ENCODE assay signal across 10 cellular contexts in the genomic region with DNA sequence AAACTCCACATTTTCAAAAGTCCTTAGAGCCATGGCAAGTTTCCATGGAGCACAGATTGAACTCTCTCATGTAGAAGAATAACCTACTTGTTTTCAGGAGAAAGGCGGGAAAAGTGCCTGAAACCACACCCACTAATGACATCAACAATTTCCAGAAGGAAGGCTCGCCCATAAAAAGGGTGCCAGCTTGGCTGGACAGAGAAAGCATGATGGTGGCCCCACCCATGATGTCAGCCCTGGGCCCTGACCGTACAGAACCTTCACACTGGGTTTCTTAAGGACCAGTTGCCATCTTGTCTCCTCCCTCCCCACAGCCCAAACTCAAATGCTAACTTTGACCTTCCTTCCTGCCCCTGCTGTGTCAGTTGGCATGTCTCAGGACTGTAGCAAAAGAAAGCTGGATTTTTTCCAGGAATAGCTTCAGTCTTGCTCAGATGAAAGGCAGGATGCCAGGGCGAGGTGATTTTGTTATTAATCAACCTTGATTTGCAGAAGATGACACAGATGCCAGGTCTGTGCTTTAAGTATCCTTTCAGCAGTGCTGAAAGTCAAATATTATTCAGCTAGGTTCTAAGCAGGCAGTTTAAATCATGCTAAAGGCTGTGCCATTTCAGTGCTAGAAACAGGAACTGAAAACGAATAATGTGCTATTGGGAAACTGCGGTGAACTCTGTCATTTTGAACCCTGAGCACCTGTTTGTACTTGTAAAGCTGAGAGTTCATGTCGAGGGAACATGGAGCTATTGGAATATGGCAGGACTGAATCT.
A peak's percentile ranks its signal among the peaks of the same experiment; 100 is the strongest.
DNase-seq lines count a peak whose midpoint lies in the region; ATAC-seq and TF ChIP-seq lines count a peak whose summit lies in the region.
"Had no signal": no experiment of that assay in that cellular context is flagged by ENCODE, and none has a peak within 500 bp of the region (broad histone marks: within the 10 kb centered on the region; RNA-seq: fewer than 3 reads in every experiment).

No MANE protein-coding gene starts in this region.

- 42 to 52% methylated on average over 7 of the region's 7 CpGs for WGBS in tibial nerve, 2 donors
- 93% methylated on average over 7 of the region's 7 CpGs for WGBS in mesenchymal stem cell

- no peak overlapping the region for H2BK15ac ChIP-seq in mesenchymal stem cell (ENCODE audit: low read depth, poor library complexity, severe bottlenecking)

- no peaks in the 10 kb centered on the region; the same call in 1 of the 2 replicates for H3K27me3 Mint-ChIP-seq in HFFc6 (ENCODE audit: insufficient read depth)
- H3K27me3 Mint-ChIP-seq: activated naive CD8-positive, alpha-beta T cell had no signal

- no peak overlapping the region for H3K18ac ChIP-seq in mesenchymal stem cell (ENCODE audit: low read depth in 1 of 2, low read length in 2 of 2)

- H3K4ac ChIP-seq in mesenchymal stem cell (ENCODE audit: low read depth in 1 of 2, low read length in 2 of 2) = no peak overlapping the region

- H3K4me3 ChIP-seq in dorsolateral prefrontal cortex = no peak overlapping the region
- no peak overlapping the region for H3K4me3 ChIP-seq in tibial nerve
- H3K4me3 ChIP-seq in mesenchymal stem cell (ENCODE audit: insufficient read depth in 1 of 2, low read depth in 1 of 2, low read length in 2 of 2) = no peak overlapping the region

- TF ChIP-seq EP300 in tibial nerve (IDR thresholded peaks at IDR 0.05) = peak; percentile 36 to 61

- H3K79me1 ChIP-seq in mesenchymal stem cell (replicated peaks; ENCODE audit: low read length, poor library complexity, severe bottlenecking) = no peaks in the 10 kb centered on the region

- H3K4me3 Mint-ChIP-seq in HFFc6 = no peak overlapping the region
- H3K4me3 Mint-ChIP-seq: activated naive CD8-positive, alpha-beta T cell had no signal

- H3K9me3 ChIP-seq in tibial nerve = no peaks in the 10 kb centered on the region
- no peaks in the 10 kb centered on the region for H3K9me3 ChIP-seq in mesenchymal stem cell (ENCODE audit: control insufficient read depth, low read length)

- DNase-seq in ELR (ENCODE audit: low read depth) (peak; percentile 33), dorsolateral prefrontal cortex (peak in 1 of 10 donors; percentile 48), tibial nerve (ENCODE audit: low spot score in 2 of 2) (peak; percentile 46 to 59), mesenchymal stem cell (no peak), HFFc6 (no peak)
- no peak for DNase-seq in NK-92 treated with Interleukin-12 subunit alpha and Interleukin-12 subunit beta, amount 100 ng/mL, for 24 hours (lab: John Stamatoyannopoulos, UW)

- H3K14ac ChIP-seq in mesenchymal stem cell (ENCODE audit: low read length in 2 of 2) = no peak overlapping the region

- H4K8ac ChIP-seq in mesenchymal stem cell (ENCODE audit: low read length) = no peak overlapping the region

- no peak overlapping the region for H3K9ac ChIP-seq in mesenchymal stem cell (ENCODE audit: low read length)
- H3K9ac ChIP-seq: parathyroid adenoma had no signal

- no peak overlapping the region for H3K4me2 ChIP-seq in mesenchymal stem cell (ENCODE audit: low read length, poor library complexity, severe bottlenecking)

- no peak overlapping the region for H4K91ac ChIP-seq in mesenchymal stem cell (ENCODE audit: low read length)

- H3K4me1 Mint-ChIP-seq in HFFc6 (ENCODE audit: low read depth) = peaks cover 24% of the 10 kb centered on the region

- TF ChIP-seq POLR2A in tibial nerve (IDR thresholded peaks at IDR 0.05) = no peak

- H3K27ac ChIP-seq in dorsolateral prefrontal cortex (peak overlapping the region in 31 of 59 donors; percentile 1 to 74 (median 38)), tibial nerve (peak overlapping the region; percentile 32 to 90 (median 77)), mesenchymal stem cell (ENCODE audit: low read length, poor library complexity, severe bottlenecking) (no peak overlapping the region)
- H3K27ac ChIP-seq: parathyroid adenoma had no signal

- H3K36me3 Mint-ChIP-seq in HFFc6 (ENCODE audit: low read depth) = no peaks in the 10 kb centered on the region
- H3K36me3 Mint-ChIP-seq: activated naive CD8-positive, alpha-beta T cell had no signal

- H2BK5ac ChIP-seq in mesenchymal stem cell (ENCODE audit: low read depth, low read length, poor library complexity, severe bottlenecking) = no peak overlapping the region

- intact Hi-C loops in dorsolateral prefrontal cortex (cut with DNase I) = loop anchor here (10.0 kb wide), 2 partner anchors 514 to 1144 kb away; a partner anchor contains a TSS

- no peak overlapping the region for H3K27ac Mint-ChIP-seq in HFFc6
- H3K27ac Mint-ChIP-seq: activated naive CD8-positive, alpha-beta T cell had no signal

- H2BK12ac ChIP-seq in mesenchymal stem cell (ENCODE audit: low read length in 2 of 2) = no peak overlapping the region

- H3K27me3 ChIP-seq in dorsolateral prefrontal cortex = no peaks in the 10 kb centered on the region
- H3K27me3 ChIP-seq in tibial nerve = no peaks in the 10 kb centered on the region
- no peaks in the 10 kb centered on the region for H3K27me3 ChIP-seq in mesenchymal stem cell (ENCODE audit: control insufficient read depth in 1 of 2, insufficient read depth in 1 of 2, low read length in 2 of 2)

- no peak overlapping the region for H2BK120ac ChIP-seq in mesenchymal stem cell (ENCODE audit: low read depth, low read length)

- no peak overlapping the region for H2AFZ ChIP-seq in mesenchymal stem cell (ENCODE audit: low read depth, low read length)
- H2AFZ ChIP-seq: parathyroid adenoma had no signal

- no peaks in the 10 kb centered on the region for H3K36me3 ChIP-seq in tibial nerve
- no peaks in the 10 kb centered on the region for H3K36me3 ChIP-seq in mesenchymal stem cell (ENCODE audit: control insufficient read depth in 1 of 2, insufficient read depth in 2 of 2, low read depth in 1 of 2, low read length in 2 of 2)

- no peak overlapping the region for H2AK5ac ChIP-seq in mesenchymal stem cell (ENCODE audit: low read length, severe bottlenecking)

- ATAC-seq in GM21423 (IDR thresholded peaks at IDR 0.05; ENCODE audit: unreplicated experiment) (peak; percentile 86), HG03521 (IDR thresholded peaks at IDR 0.05; ENCODE audit: unreplicated experiment) (peak; percentile 76)

- H3K4me1 ChIP-seq in tibial nerve = peaks cover 0 to 35% (median 17%) of the 10 kb centered on the region in 4 donors
- peaks cover 2% of the 10 kb centered on the region for H3K4me1 ChIP-seq in mesenchymal stem cell (ENCODE audit: control insufficient read depth, insufficient read depth, low read depth, low read length)
- H3K4me1 ChIP-seq: parathyroid adenoma had no signal

- no peak overlapping the region for H3K23ac ChIP-seq in mesenchymal stem cell (ENCODE audit: low read length in 2 of 2)

- no peaks in the 10 kb centered on the region for H3K9me3 Mint-ChIP-seq in HFFc6

- TF ChIP-seq CTCF in dorsolateral prefrontal cortex (IDR thresholded peaks at IDR 0.05 in 54 of 56, conservative IDR thresholded peaks at IDR 0.05 in 2 of 56; ENCODE audit: low read depth in 1 of 56, partially characterized antibody in 56 of 56) (no peak), tibial nerve (IDR thresholded peaks at IDR 0.05) (no peak), HFFc6 (IDR thresholded peaks at IDR 0.05) (no peak)

Comparison
In these comparisons a context has a peak if more than half of its experiments do, and no peak if none do; other contexts are left out.
1. DNase-seq: peak in ELR (single experiment) and tibial nerve (2 of 2); none in NK-92 treated with Interleukin-12 subunit alpha and Interleukin-12 subunit beta, amount 100 ng/mL, for 24 hours (single experiment), mesenchymal stem cell (single experiment) and HFFc6 (single experiment).